In genomic region chr19:54114340-54114826, GRCh38 we compare ENCODE assay signal across 8 cellular contexts. TPM values are rescaled to one million over a fixed set of nuclear protein-coding genes. Genes with fewer than 3 reads are reported as not detected.
DNase-seq lines count a peak whose midpoint lies in the region; ATAC-seq and TF ChIP-seq lines count a peak whose summit lies in the region.

No MANE protein-coding gene starts in this region.

- H3K4me1 ChIP-seq in MM.1S (ENCODE audit: low read length) (peaks cover 4% of the 10 kb centered on the region; the same call in 1 of the 2 replicates), thymus (ENCODE audit: control insufficient read depth, insufficient read depth, low read length) (peaks cover 15% of the 10 kb centered on the region)

- ATAC-seq in activated CD8-positive, alpha-beta T cell treated with anti-CD3 and anti-CD28 coated beads for 36 hours: peak; percentile 57

- H3K27ac Mint-ChIP-seq in activated CD8-positive, alpha-beta T cell treated with anti-CD3 and anti-CD28 coated beads for 36 hours: peak overlapping the region; percentile 97
- H3K27ac Mint-ChIP-seq in endothelial cell (ENCODE audit: unreplicated experiment): peak overlapping the region; percentile 92

- H3K27me3 ChIP-seq in MM.1S (replicated peaks; ENCODE audit: insufficient read depth, low read length) (no peaks in the 10 kb centered on the region), thymus (ENCODE audit: control insufficient read depth, insufficient read depth) (no peaks in the 10 kb centered on the region)

- H3K4me3 ChIP-seq in MM.1S (ENCODE audit: low read length): peak overlapping the region; percentile 85
- H3K4me3 ChIP-seq in thymus (ENCODE audit: low read length): peak overlapping the region; percentile 75

- peaks cover 34% of the 10 kb centered on the region for H3K36me3 Mint-ChIP-seq in activated CD8-positive, alpha-beta T cell treated with anti-CD3 and anti-CD28 coated beads for 36 hours (ENCODE audit: low read depth)
- H3K36me3 Mint-ChIP-seq in endothelial cell (ENCODE audit: low read depth, unreplicated experiment): peaks cover 26% of the 10 kb centered on the region

- no peaks in the 10 kb centered on the region for H3K9me2 ChIP-seq in MM.1S (replicated peaks; ENCODE audit: insufficient read depth, low read length)

- peak overlapping the region; percentile 92 for H3K4me2 ChIP-seq in MM.1S (ENCODE audit: low read depth, low read length)

- H3K9me3 Mint-ChIP-seq in activated CD8-positive, alpha-beta T cell treated with anti-CD3 and anti-CD28 coated beads for 36 hours: no peaks in the 10 kb centered on the region
- no peaks in the 10 kb centered on the region for H3K9me3 Mint-ChIP-seq in endothelial cell (ENCODE audit: unreplicated experiment)

- peak; percentile 47 for DNase-seq in GDM1 (lab: John Stamatoyannopoulos, UW)
- no peak for DNase-seq in MM.1S
- peak; percentile 79 for DNase-seq in activated CD8-positive, alpha-beta T cell treated with anti-CD3 and anti-CD28 coated beads for 36 hours
- DNase-seq in endothelial cell (ENCODE audit: low spot score): peak; percentile 45
- DNase-seq in mucosa of gallbladder (ENCODE audit: low spot score): peak; percentile 30
- DNase-seq in cerebellum (ENCODE audit: low spot score): no peak
- no peak for DNase-seq in T1000 (lab: John Stamatoyannopoulos, UW)

- no peak overlapping the region for H2AFZ ChIP-seq in MM.1S (ENCODE audit: low read length)

- H3K9me3 ChIP-seq in MM.1S (replicated peaks; ENCODE audit: insufficient read depth, low read length) (no peaks in the 10 kb centered on the region), thymus (ENCODE audit: control insufficient read depth) (no peaks in the 10 kb centered on the region)

- CTCF ChIA-PET in activated CD8-positive, alpha-beta T cell treated with anti-CD3 and anti-CD28 coated beads for 36 hours (lab: Charles Lee): interaction anchor here (0.9 to 1.4 kb wide), 2 partner anchors 92 to 151 kb away, joined by 3 read pairs; no protein-coding TSS in a partner anchor

- H3K4me3 Mint-ChIP-seq in activated CD8-positive, alpha-beta T cell treated with anti-CD3 and anti-CD28 coated beads for 36 hours: peak overlapping the region; percentile 94
- peak overlapping the region; percentile 99 for H3K4me3 Mint-ChIP-seq in endothelial cell (ENCODE audit: unreplicated experiment)

- no peaks in the 10 kb centered on the region for H3F3A ChIP-seq in MM.1S (ENCODE audit: insufficient read depth, low read length)

- no peak overlapping the region; the same call in 1 of the 2 replicates for H3K9ac ChIP-seq in MM.1S (ENCODE audit: low read length)

- POLR2A ChIA-PET in activated CD8-positive, alpha-beta T cell treated with anti-CD3 and anti-CD28 coated beads for 36 hours (lab: Charles Lee): interaction anchor here (0.5 to 3.7 kb wide), 14 partner anchors 8 to 1142 kb away, joined by 3 to 42 read pairs (median 3); partner anchors contain the start of genes CNOT3, NDUFA3, OSCAR and RPS9

- H3K27me3 Mint-ChIP-seq in activated CD8-positive, alpha-beta T cell treated with anti-CD3 and anti-CD28 coated beads for 36 hours: no peaks in the 10 kb centered on the region
- H3K27me3 Mint-ChIP-seq in endothelial cell (ENCODE audit: unreplicated experiment): peaks cover 22% of the 10 kb centered on the region

- 5% methylated on average over 24 of the region's 24 CpGs for WGBS in thymus

- intact Hi-C loops in activated CD8-positive, alpha-beta T cell treated with anti-CD3 and anti-CD28 coated beads for 36 hours (cut with micrococcal nuclease): loop anchor here (2.0 kb wide), 1 partner anchor 22 kb away; the partner anchor contains the start of gene CNOT3

- H3K27ac ChIP-seq in MM.1S (ENCODE audit: low read length): no peak overlapping the region
- peak overlapping the region; percentile 46 for H3K27ac ChIP-seq in thymus (ENCODE audit: low read depth)

- peaks cover 24% of the 10 kb centered on the region for H3K4me1 Mint-ChIP-seq in activated CD8-positive, alpha-beta T cell treated with anti-CD3 and anti-CD28 coated beads for 36 hours (ENCODE audit: low read depth)
- H3K4me1 Mint-ChIP-seq in endothelial cell (ENCODE audit: unreplicated experiment): peaks cover 25% of the 10 kb centered on the region

- H3K36me3 ChIP-seq in MM.1S (replicated peaks; ENCODE audit: insufficient read depth, low read length) (no peaks in the 10 kb centered on the region), thymus (ENCODE audit: control insufficient read depth, insufficient read depth) (peaks cover 24% of the 10 kb centered on the region)

- H3K79me2 ChIP-seq in MM.1S (ENCODE audit: low read length): peaks cover 26% of the 10 kb centered on the region

- no peak for TF ChIP-seq CTCF in MM.1S (IDR thresholded peaks at IDR 0.05; ENCODE audit: low read length)
- TF ChIP-seq CTCF in activated CD8-positive, alpha-beta T cell treated with anti-CD3 and anti-CD28 coated beads for 36 hours (IDR thresholded peaks at IDR 0.05): no peak
- TF ChIP-seq CTCF in endothelial cell (IDR thresholded peaks at IDR 0.05; ENCODE audit: unreplicated experiment): no peak

- H4K20me1 ChIP-seq in MM.1S (ENCODE audit: insufficient read depth, low read length): no peaks in the 10 kb centered on the region

RNA-seq across cellular contexts. Expression of gene TFPT, which starts 1.1 kb away (rescaled TPM):
- 10 to 100 TPM; 27.7 to 28.1 TPM for total RNA-seq in activated CD8-positive, alpha-beta T cell treated with anti-CD3 and anti-CD28 coated beads for 36 hours
- total RNA-seq in endothelial cell (ENCODE audit: unreplicated experiment): 24.8 TPM
- total RNA-seq in mucosa of gallbladder: 23.2 TPM
- polyA plus RNA-seq in thymus: 34.3 TPM
- total RNA-seq in cerebellum: 3.9 TPM

RNA-seq across cellular contexts. Expression of gene PRPF31, which starts 1.2 kb away (rescaled TPM):
- total RNA-seq in activated CD8-positive, alpha-beta T cell treated with anti-CD3 and anti-CD28 coated beads for 36 hours: 10 to 100 TPM; 81.1 to 85.2 TPM
- total RNA-seq in endothelial cell (ENCODE audit: unreplicated experiment): 71.7 TPM
- 47.1 TPM for total RNA-seq in mucosa of gallbladder
- 62.2 TPM for polyA plus RNA-seq in thymus
- total RNA-seq in cerebellum: 23.9 TPM

RNA-seq across cellular contexts. Expression of gene NDUFA3, which starts 11.7 kb away (rescaled TPM):
- 10 to 100 TPM; 94.8 to 96.7 TPM for total RNA-seq in activated CD8-positive, alpha-beta T cell treated with anti-CD3 and anti-CD28 coated beads for 36 hours
- 126 TPM for total RNA-seq in endothelial cell (ENCODE audit: unreplicated experiment)
- 177 TPM for total RNA-seq in mucosa of gallbladder
- polyA plus RNA-seq in thymus: 190 TPM
- total RNA-seq in cerebellum: 10.5 TPM

RNA-seq across cellular contexts. Expression of gene OSCAR, which starts 13.8 kb away (rescaled TPM):
- under 1 TPM; 0.68 to 0.76 TPM for total RNA-seq in activated CD8-positive, alpha-beta T cell treated with anti-CD3 and anti-CD28 coated beads for 36 hours
- total RNA-seq in endothelial cell (ENCODE audit: unreplicated experiment) (0.21 TPM), mucosa of gallbladder (3.9 TPM), cerebellum (0.18 TPM)
- 5.5 TPM for polyA plus RNA-seq in thymus

RNA-seq across cellular contexts. Expression of gene CNOT3, which starts 23.2 kb away (rescaled TPM):
- 10 to 100 TPM; 48.8 to 50.7 TPM for total RNA-seq in activated CD8-positive, alpha-beta T cell treated with anti-CD3 and anti-CD28 coated beads for 36 hours
- total RNA-seq in endothelial cell (ENCODE audit: unreplicated experiment): 62.2 TPM
- total RNA-seq in mucosa of gallbladder: 54.2 TPM
- polyA plus RNA-seq in thymus: 27.8 TPM
- total RNA-seq in cerebellum: 9.6 TPM

Comparison
In these comparisons a context has a peak if more than half of its experiments do, and no peak if none do; other contexts are left out.
1. DNase-seq: peak in GDM1 (single experiment), activated CD8-positive, alpha-beta T cell treated with anti-CD3 and anti-CD28 coated beads for 36 hours (single experiment), endothelial cell (single experiment) and mucosa of gallbladder (single experiment); none in MM.1S (single experiment), cerebellum (single experiment) and T1000 (single experiment).